ENCODE assay signal across 1 cellular context in the genomic region with DNA sequence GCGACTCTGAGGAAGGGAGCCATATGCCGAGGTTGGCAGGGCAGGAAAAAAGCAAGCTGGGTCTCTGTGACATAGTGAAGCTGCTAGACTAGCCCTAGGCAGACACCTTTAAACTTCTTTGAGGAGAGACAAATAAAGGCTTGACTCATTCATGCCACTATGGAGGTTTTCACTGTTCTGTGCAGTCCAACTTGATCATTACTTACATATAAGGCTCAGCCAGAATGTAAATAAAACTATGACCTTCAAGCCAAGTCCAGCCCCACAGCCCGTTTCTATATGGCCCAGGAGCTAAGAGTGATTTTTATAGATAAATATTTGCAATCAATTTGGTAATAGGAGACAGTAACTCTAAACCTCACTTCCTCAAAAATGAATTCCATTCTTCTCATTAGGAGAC.
TF ChIP-seq lines count a peak whose summit lies in the region.

No MANE protein-coding gene starts in this region.

TF ChIP-seq in HepG2, 621 proteins besides CTCF, POLR2A, EP300 and RAD21 (continued from another document):
- TF ChIP-seq, protein P1, sequence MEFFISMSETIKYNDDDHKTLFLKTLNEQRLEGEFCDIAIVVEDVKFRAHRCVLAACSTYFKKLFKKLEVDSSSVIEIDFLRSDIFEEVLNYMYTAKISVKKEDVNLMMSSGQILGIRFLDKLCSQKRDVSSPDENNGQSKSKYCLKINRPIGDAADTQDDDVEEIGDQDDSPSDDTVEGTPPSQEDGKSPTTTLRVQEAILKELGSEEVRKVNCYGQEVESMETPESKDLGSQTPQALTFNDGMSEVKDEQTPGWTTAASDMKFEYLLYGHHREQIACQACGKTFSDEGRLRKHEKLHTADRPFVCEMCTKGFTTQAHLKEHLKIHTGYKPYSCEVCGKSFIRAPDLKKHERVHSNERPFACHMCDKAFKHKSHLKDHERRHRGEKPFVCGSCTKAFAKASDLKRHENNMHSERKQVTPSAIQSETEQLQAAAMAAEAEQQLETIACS (CRISPR knock-in tag; IDR thresholded peaks at IDR 0.05) = no peak
- no peak for TF ChIP-seq HIVEP1 (CRISPR knock-in tag; IDR thresholded peaks at IDR 0.05)
- no peak for TF ChIP-seq ZNF691 (CRISPR knock-in tag; IDR thresholded peaks at IDR 0.05; ENCODE audit: borderline replicate concordance, low read depth)
- TF ChIP-seq, protein P2, sequence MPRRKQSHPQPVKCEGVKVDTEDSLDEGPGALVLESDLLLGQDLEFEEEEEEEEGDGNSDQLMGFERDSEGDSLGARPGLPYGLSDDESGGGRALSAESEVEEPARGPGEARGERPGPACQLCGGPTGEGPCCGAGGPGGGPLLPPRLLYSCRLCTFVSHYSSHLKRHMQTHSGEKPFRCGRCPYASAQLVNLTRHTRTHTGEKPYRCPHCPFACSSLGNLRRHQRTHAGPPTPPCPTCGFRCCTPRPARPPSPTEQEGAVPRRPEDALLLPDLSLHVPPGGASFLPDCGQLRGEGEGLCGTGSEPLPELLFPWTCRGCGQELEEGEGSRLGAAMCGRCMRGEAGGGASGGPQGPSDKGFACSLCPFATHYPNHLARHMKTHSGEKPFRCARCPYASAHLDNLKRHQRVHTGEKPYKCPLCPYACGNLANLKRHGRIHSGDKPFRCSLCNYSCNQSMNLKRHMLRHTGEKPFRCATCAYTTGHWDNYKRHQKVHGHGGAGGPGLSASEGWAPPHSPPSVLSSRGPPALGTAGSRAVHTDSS (CRISPR knock-in tag; conservative IDR thresholded peaks at IDR 0.05) = no peak
- no peak for TF ChIP-seq ZNF562 (CRISPR knock-in tag; IDR thresholded peaks at IDR 0.05; ENCODE audit: borderline replicate concordance)
- TF ChIP-seq SRSF4 (IDR thresholded peaks at IDR 0.05; ENCODE audit: low read depth, low read length, poor library complexity, severe bottlenecking) = no peak
- TF ChIP-seq SP2 (CRISPR knock-in tag; IDR thresholded peaks at IDR 0.05) = no peak
- TF ChIP-seq SRSF9 (IDR thresholded peaks at IDR 0.05; ENCODE audit: borderline replicate concordance, insufficient read depth, low read depth, low read length, poor library complexity, severe bottlenecking) = no peak
- no peak for TF ChIP-seq EEA1 (CRISPR knock-in tag; IDR thresholded peaks at IDR 0.05; ENCODE audit: borderline replicate concordance)
- TF ChIP-seq ZNF326 (CRISPR knock-in tag; IDR thresholded peaks at IDR 0.05; ENCODE audit: borderline replicate concordance) = no peak
- no peak for TF ChIP-seq PHF21A (CRISPR knock-in tag; IDR thresholded peaks at IDR 0.05)
- no peak for TF ChIP-seq DPF2 (CRISPR knock-in tag; IDR thresholded peaks at IDR 0.05; ENCODE audit: borderline replicate concordance, low read depth)
- no peak for TF ChIP-seq ZNF281 (CRISPR knock-in tag; IDR thresholded peaks at IDR 0.05; ENCODE audit: borderline replicate concordance)
- no peak for TF ChIP-seq SP140L (CRISPR knock-in tag; IDR thresholded peaks at IDR 0.05; ENCODE audit: borderline replicate concordance)
- TF ChIP-seq CHD2 (IDR thresholded peaks at IDR 0.05; ENCODE audit: low read depth, low read length) = no peak
- no peak for TF ChIP-seq ZNF546 (CRISPR knock-in tag; conservative IDR thresholded peaks at IDR 0.05)
TF ChIP-seq in HepG2: peak in this region for 0.
